In the genomic region with DNA sequence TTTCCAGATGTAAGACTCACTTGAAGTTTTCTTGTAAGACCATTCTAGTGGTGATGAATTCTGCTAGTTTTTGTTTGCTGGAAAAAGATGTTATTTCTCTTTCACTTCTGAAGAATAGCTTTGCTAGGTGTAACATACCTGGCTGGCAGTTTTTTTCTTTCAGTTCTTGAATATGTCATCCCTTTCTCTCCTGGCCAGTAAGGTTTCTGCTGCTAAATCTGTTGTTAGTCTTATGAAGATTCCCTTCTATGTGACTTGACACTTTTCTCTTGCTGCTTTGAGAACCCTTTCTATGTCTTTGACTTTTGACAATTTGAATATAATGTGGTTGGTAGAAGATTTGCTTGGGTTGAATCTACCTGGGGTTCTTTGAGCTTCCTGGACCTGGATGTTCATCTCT, we compare ENCODE assay signal across 35 cellular contexts.
"Had no signal": no experiment of that assay in that cellular context is flagged by ENCODE, and none has a peak within 500 bp of the region (broad histone marks: within the 10 kb centered on the region; RNA-seq: fewer than 3 reads in every experiment).

No MANE protein-coding gene starts in this region.

- H3K4me3 ChIP-seq: MG63 had no signal

- DNase-seq: Kasumi-1, MG63, MM.1S, MV-4-11, NCI-H1048, NCI-H1092, NCI-H1092 treated with DMSO at 0.1 percent for 48 hours, NCI-H1105, NCI-H1105 treated with DMSO at 0.1 percent for 48 hours, NCI-H1417, NCI-H1417 treated with DMSO at 0.1 percent for 48 hours, NCI-H1436, NCI-H1436 treated with DMSO at 0.1 percent for 48 hours, NCI-H146, NCI-H1694, NCI-H1694 treated with DMSO at 0.1 percent for 48 hours, NCI-H187, NCI-H187 treated with DMSO at 0.1 percent for 48 hours, NCI-H1930, NCI-H2029, NCI-H2029 treated with DMSO at 0.1 percent for 48 hours, NCI-H2081, NCI-H2081 treated with DMSO at 0.1 percent for 48 hours, NCI-H2107, NCI-H2171, NCI-H2171 treated with DMSO at 0.1 percent for 48 hours, NCI-H2227 treated with DMSO at 0.1 percent for 48 hours, NCI-H226, NCI-H345, NCI-H446, NCI-H446 treated with DMSO at 0.1 percent for 48 hours, NCI-H510A, NCI-H510A treated with DMSO at 0.1 percent for 48 hours, NCI-H524, NCI-H524 treated with DMSO at 0.1 percent for 48 hours had no signal

- H3K36me3 ChIP-seq: MG63 had no signal

- H3K27me3 ChIP-seq: MG63 had no signal
